15 cellular contexts compared by ENCODE assay signal in genomic region chr5:91264311-91265051, GRCh38.
"Had no signal": no experiment of that assay in that cellular context is flagged by ENCODE, and none has a peak within 500 bp of the region (broad histone marks: within the 10 kb centered on the region; RNA-seq: fewer than 3 reads in every experiment).

No MANE protein-coding gene starts in this region.

- DNase-seq: activated CD4-positive, alpha-beta memory T cell treated with anti-CD3 and anti-CD28 coated beads for 36 hours; activated CD4-positive, alpha-beta T cell treated with anti-CD3 and anti-CD28 coated beads for 4 hours; activated CD4-positive, CD25-positive, alpha-beta regulatory T cell; activated naive CD4-positive, alpha-beta T cell treated with Interleukin-2 at 50 U/mL for 16 hours; activated naive CD8-positive, alpha-beta T cell treated with anti-CD3 and anti-CD28 coated beads for 36 hours; activated T-cell treated with anti-CD3 and anti-CD28 coated beads, Interleukin-2, amount 50 U/mL, for 48 hours; hippocampal formation; left ventricle myocardium superior; mammary epithelial cell; stimulated activated CD4-positive, alpha-beta T cell treated with anti-CD3 and anti-CD28 coated beads, Interleukin-12 subunit alpha, Interleukin-12 subunit beta, amount 100 ng/mL, for 4 hours; stimulated activated CD4-positive, alpha-beta T cell treated with anti-CD3 and anti-CD28 coated beads, Interleukin-4, amount 100 ng/mL, for 4 hours; stimulated activated naive CD8-positive, alpha-beta T cell treated with anti-CD3 and anti-CD28 coated beads, Interleukin-15, Interleukin-2, amounts not matched to agents 100 U/mL and 50 U/mL, for 24 hours; SW 1271; T-helper 17 cell; upper lobe of left lung had no signal

- H3K36me3 ChIP-seq: upper lobe of left lung had no signal

- H3K9me3 ChIP-seq: upper lobe of left lung had no signal

- H3K27me3 ChIP-seq: upper lobe of left lung had no signal

- H3K4me3 ChIP-seq: upper lobe of left lung had no signal

- H3K27ac ChIP-seq: upper lobe of left lung had no signal

- ATAC-seq: left ventricle myocardium superior; stimulated activated naive CD8-positive, alpha-beta T cell treated with anti-CD3 and anti-CD28 coated beads, Interleukin-15, Interleukin-2, amounts not matched to agents 100 U/mL and 50 U/mL, for 24 hours; T-helper 17 cell had no signal
